Comparison of ENCODE assay signal across 23 cellular contexts in the genomic region with DNA sequence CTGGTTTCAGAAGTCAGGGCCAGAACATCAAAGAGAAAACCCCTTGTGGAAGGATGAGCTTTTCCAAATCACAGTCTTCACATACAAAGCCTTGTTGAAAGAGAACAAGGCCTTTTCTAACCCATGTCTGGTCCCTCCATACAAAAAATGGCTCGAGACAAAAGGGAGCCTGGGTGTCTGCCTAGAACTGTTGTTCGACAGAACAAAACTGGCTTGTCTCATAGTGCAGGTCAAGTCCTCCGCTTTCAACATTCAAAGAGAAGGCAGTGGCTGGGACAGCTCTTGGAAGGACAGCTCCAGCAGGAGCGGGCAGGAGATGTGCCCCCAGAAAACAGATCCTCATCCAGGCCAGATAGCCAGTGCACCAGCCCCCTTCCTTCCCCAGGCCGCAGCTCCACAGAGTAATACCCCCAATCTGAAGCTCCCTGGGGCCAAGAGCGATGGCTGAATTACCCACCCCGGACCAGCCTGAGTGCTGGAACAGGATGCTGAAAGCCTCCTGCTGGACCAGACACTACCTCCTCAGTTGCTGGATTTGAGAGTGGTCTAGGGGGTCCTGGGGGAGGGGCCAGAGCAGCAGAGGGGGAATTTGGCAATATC. TPM values are rescaled to one million over a fixed set of nuclear protein-coding genes. Genes with fewer than 3 reads are reported as not detected.
"Had no signal": no experiment of that assay in that cellular context is flagged by ENCODE, and none has a peak within 500 bp of the region (broad histone marks: within the 10 kb centered on the region; RNA-seq: fewer than 3 reads in every experiment).

No MANE protein-coding gene starts in this region.

- H3K9me3 ChIP-seq: ascending aorta, sigmoid colon, stomach, upper lobe of right lung had no signal

- H3K4me3 ChIP-seq: ascending aorta, sigmoid colon, stomach, upper lobe of right lung had no signal

- ATAC-seq: esophagus mucosa; left lobe of liver; stimulated activated effector memory CD8-positive, alpha-beta T cell treated with anti-CD3 and anti-CD28 coated beads, Interleukin-12 subunit alpha, Interleukin-12 subunit beta, amount 100 ng/mL, for 72 hours; upper lobe of right lung had no signal

- H3K36me3 ChIP-seq: ascending aorta, sigmoid colon, upper lobe of right lung had no signal

- H3K27me3 ChIP-seq: ascending aorta, sigmoid colon, upper lobe of right lung had no signal

- DNase-seq: activated B cell treated with CpG ODN at 0.5 μM for 24 hours; activated CD4-positive, alpha-beta memory T cell treated with anti-CD3 and anti-CD28 coated beads, Interleukin-2, amount 10 ng/mL, durations not matched to agents 7 days and 5 days; activated CD4-positive, alpha-beta T cell treated with anti-CD3 and anti-CD28 coated beads for 4 hours; activated naive CD4-positive, alpha-beta T cell treated with anti-CD3 and anti-CD28 coated beads for 36 hours; activated T-cell treated with anti-CD3 and anti-CD28 coated beads, Interleukin-2, amount 50 U/mL, for 24 hours; cortex of kidney; effector CD4-positive, alpha-beta T cell; islet precursor cell; mammary epithelial cell; sigmoid colon; stimulated activated CD4-positive, alpha-beta T cell treated with anti-CD3 and anti-CD28 coated beads, Interleukin-4, amount 100 ng/mL, for 24 hours; stomach; T-helper 1 cell; T-helper 9 cell; upper lobe of right lung had no signal

- H3K27ac ChIP-seq: ascending aorta, parathyroid adenoma, sigmoid colon, stomach, upper lobe of right lung had no signal

- H3K4me1 ChIP-seq: ascending aorta, parathyroid adenoma, stomach, upper lobe of right lung had no signal

RNA-seq across cellular contexts. Expression of a gene that starts 27.6 kb away (rescaled TPM):
- total RNA-seq: activated B cell treated with CpG ODN at 0.5 μM for 24 hours; activated CD4-positive, alpha-beta memory T cell treated with anti-CD3 and anti-CD28 coated beads, Interleukin-2, amount 10 ng/mL, durations not matched to agents 7 days and 5 days; activated naive CD4-positive, alpha-beta T cell treated with anti-CD3 and anti-CD28 coated beads for 36 hours; ascending aorta; mammary epithelial cell; mononuclear cell; neural crest cell; upper lobe of right lung had no signal

RNA-seq across cellular contexts. Expression of a gene that starts 30.4 kb away (rescaled TPM):
- total RNA-seq: activated B cell treated with CpG ODN at 0.5 μM for 24 hours; activated CD4-positive, alpha-beta memory T cell treated with anti-CD3 and anti-CD28 coated beads, Interleukin-2, amount 10 ng/mL, durations not matched to agents 7 days and 5 days; activated naive CD4-positive, alpha-beta T cell treated with anti-CD3 and anti-CD28 coated beads for 36 hours; ascending aorta; esophagus mucosa; left lobe of liver; mammary epithelial cell; mononuclear cell; neural crest cell; renal cortical epithelial cell; stomach; upper lobe of right lung had no signal

RNA-seq across cellular contexts. Expression of a gene that starts 40.0 kb away (rescaled TPM):
- total RNA-seq: activated B cell treated with CpG ODN at 0.5 μM for 24 hours; activated CD4-positive, alpha-beta memory T cell treated with anti-CD3 and anti-CD28 coated beads, Interleukin-2, amount 10 ng/mL, durations not matched to agents 7 days and 5 days; activated naive CD4-positive, alpha-beta T cell treated with anti-CD3 and anti-CD28 coated beads for 36 hours; ascending aorta; esophagus mucosa; renal cortical epithelial cell had no signal
